Comparison of ENCODE assay signal across 16 cellular contexts in genomic region chr11:100753144-100753543, GRCh38.
DNase-seq lines count a peak whose midpoint lies in the region; ATAC-seq and TF ChIP-seq lines count a peak whose summit lies in the region.
"Had no signal": no experiment of that assay in that cellular context is flagged by ENCODE, and none has a peak within 500 bp of the region (broad histone marks: within the 10 kb centered on the region; RNA-seq: fewer than 3 reads in every experiment).

No MANE protein-coding gene starts in this region.

- H3K36me3 ChIP-seq in HEK293 (ENCODE audit: control insufficient read depth in 2 of 2, insufficient read depth in 1 of 2, low read length in 2 of 2) (no peaks in the 10 kb centered on the region), PC-9 (ENCODE audit: low read depth) (no peaks in the 10 kb centered on the region), esophagus squamous epithelium (peaks cover 0 to 9% (median 0%) of the 10 kb centered on the region in 3 donors)
- H3K36me3 ChIP-seq: gastrocnemius medialis, MG63, Peyer's patch had no signal

- no TSS peak for BruUV-seq in PC-9 (replicated peaks; lab: Mats Ljungman, UMichigan)

- H3K79me2 ChIP-seq in PC-9 (ENCODE audit: low read depth) = no peaks in the 10 kb centered on the region

- peak overlapping the region; percentile 55 for H3K4me2 ChIP-seq in PC-9

- peaks cover 26% of the 10 kb centered on the region for H3F3A ChIP-seq in PC-9 (ENCODE audit: insufficient read depth, low read depth)

- WGBS in esophagus squamous epithelium, 2 donors = 20 to 23% methylated on average over 2 to 4 of the region's 4 CpGs

- H3K27me3 Mint-ChIP-seq in osteocyte (ENCODE audit: unreplicated experiment) = no peaks in the 10 kb centered on the region
- H3K27me3 Mint-ChIP-seq: effector memory CD8-positive, alpha-beta T cell had no signal

- H2AFZ ChIP-seq in PC-9 = no peak overlapping the region

- peaks cover 23% of the 10 kb centered on the region for H3K4me1 Mint-ChIP-seq in osteocyte (ENCODE audit: unreplicated experiment)
- H3K4me1 Mint-ChIP-seq: CD14-positive monocyte had no signal

- H3K4me3 ChIP-seq in HEK293 (ENCODE audit: low read depth, low read length) = no peak overlapping the region
- H3K4me3 ChIP-seq in PC-9 = no peak overlapping the region; the same call in 1 of the 2 replicates
- H3K4me3 ChIP-seq in esophagus squamous epithelium = no peak overlapping the region
- H3K4me3 ChIP-seq: gastrocnemius medialis, MG63, Peyer's patch had no signal

- peaks cover 9% of the 10 kb centered on the region for H3K36me3 Mint-ChIP-seq in osteocyte (ENCODE audit: unreplicated experiment)
- H3K36me3 Mint-ChIP-seq: CD14-positive monocyte, natural killer cell had no signal

- DNase-seq in PC-9 = peak; percentile 84 to 98
- no peak for DNase-seq in osteocyte (ENCODE audit: extremely low spot score, unreplicated experiment)
- DNase-seq in esophagus squamous epithelium (lab: John Stamatoyannopoulos, UW) = no peak
- no peak for DNase-seq in activated effector memory CD4-positive, alpha-beta T cell treated with anti-CD3 and anti-CD28 coated beads, Interleukin-2, amount 50 U/mL, for 16 hours
- DNase-seq in NCI-H2196 (lab: John Stamatoyannopoulos, UW; ENCODE audit: unreplicated experiment) = no peak
- DNase-seq: activated CD4-positive, alpha-beta T cell treated with anti-CD3 and anti-CD28 coated beads, Interleukin-2, amount 50 U/mL, for 4 hours; effector memory CD8-positive, alpha-beta T cell; gastrocnemius medialis; MG63; natural killer cell; NCI-H2227 treated with DMSO at 0.1 percent for 48 hours; Peyer's patch had no signal

- peaks cover 9% of the 10 kb centered on the region for H3K9me3 Mint-ChIP-seq in osteocyte (ENCODE audit: unreplicated experiment)

- intact Hi-C loops in PC-9 (cut with micrococcal nuclease; ENCODE audit: unreplicated experiment) (loop anchor here (1.0 to 2.0 kb wide), 4 partner anchors 14 to 174 kb away; no protein-coding TSS in a partner anchor), esophagus squamous epithelium (cut with DNase I) (no loop called here)

- H3K27me3 ChIP-seq in PC-9 (ENCODE audit: insufficient read depth, low read depth) (no peaks in the 10 kb centered on the region), esophagus squamous epithelium (no peaks in the 10 kb centered on the region)
- H3K27me3 ChIP-seq: gastrocnemius medialis, MG63, Peyer's patch had no signal

- H3K4me3 Mint-ChIP-seq in osteocyte (ENCODE audit: unreplicated experiment) = no peak overlapping the region
- H3K4me3 Mint-ChIP-seq: CD14-positive monocyte; effector memory CD8-positive, alpha-beta T cell; natural killer cell had no signal

- H3K27ac ChIP-seq in HEK293 (ENCODE audit: extremely low read depth, low read depth, low read length) (no peak overlapping the region), PC-9 (peak overlapping the region; percentile 76), esophagus squamous epithelium (no peak overlapping the region)
- H3K27ac ChIP-seq: gastrocnemius medialis, Peyer's patch had no signal

- POLR2A ChIA-PET in HEK293 (lab: Yijun Ruan, JAX) = interaction anchor here (0.7 kb wide), 1 partner anchor 97 kb away, joined by 3 read pairs; no protein-coding TSS in a partner anchor
- POLR2A ChIA-PET in PC-9 (lab: Charles Lee; ENCODE audit: unreplicated experiment) = interaction anchor here (0.5 to 1.0 kb wide), 7 partner anchors 18 to 98 kb away, joined by 3 to 13 read pairs (median 6); no protein-coding TSS in a partner anchor

- no peak for TF ChIP-seq CTCF in HEK293 (tag by site-specific recombination; IDR thresholded peaks at IDR 0.05)
- TF ChIP-seq CTCF in PC-9 (conservative IDR thresholded peaks at IDR 0.05) = peak; percentile 13; the same call in 1 of the 2 replicates
- TF ChIP-seq CTCF in osteocyte (IDR thresholded peaks at IDR 0.05) = no peak
- TF ChIP-seq CTCF in esophagus squamous epithelium (IDR thresholded peaks at IDR 0.05) = no peak

- H3K27ac Mint-ChIP-seq in osteocyte (ENCODE audit: unreplicated experiment) = peak overlapping the region; percentile 25
- H3K27ac Mint-ChIP-seq: CD14-positive monocyte; effector memory CD8-positive, alpha-beta T cell; natural killer cell had no signal

- no peaks in the 10 kb centered on the region for H3K9me2 ChIP-seq in PC-9 (ENCODE audit: insufficient read depth)

- peak; percentile 72 for ATAC-seq in esophagus mucosa
- ATAC-seq in GM19452 (IDR thresholded peaks at IDR 0.05; ENCODE audit: unreplicated experiment) = no peak
- ATAC-seq: effector memory CD8-positive, alpha-beta T cell; gastrocnemius medialis; natural killer cell had no signal

- H4K20me1 ChIP-seq in PC-9 (ENCODE audit: insufficient read depth) = no peaks in the 10 kb centered on the region

- H3K4me1 ChIP-seq in HEK293 (ENCODE audit: control insufficient read depth, insufficient read depth, low read length) (no peaks in the 10 kb centered on the region), PC-9 (replicated peaks; ENCODE audit: insufficient read depth) (peaks cover 33% of the 10 kb centered on the region), esophagus squamous epithelium (peaks cover 0 to 23% (median 0%) of the 10 kb centered on the region in 3 donors)
- H3K4me1 ChIP-seq: Peyer's patch had no signal

- TF ChIP-seq POLR2A in esophagus squamous epithelium (IDR thresholded peaks at IDR 0.05) = no peak

- CTCF ChIA-PET in HEK293 (lab: Yijun Ruan, JAX) = interaction anchor here (0.6 to 1.7 kb wide), 3 partner anchors 35 to 173 kb away, joined by 3 to 6 read pairs (median 4); no protein-coding TSS in a partner anchor
- CTCF ChIA-PET in PC-9 (lab: Charles Lee) = interaction anchor here (1.0 to 1.7 kb wide), 4 partner anchors 23 to 102 kb away, joined by 3 to 5 read pairs (median 4); no protein-coding TSS in a partner anchor

- no peaks in the 10 kb centered on the region for H3K9me3 ChIP-seq in HEK293 (ENCODE audit: control insufficient read depth, insufficient read depth, low read depth, low read length)
- H3K9me3 ChIP-seq in PC-9 (ENCODE audit: insufficient read depth, low read depth) = peaks cover 9% of the 10 kb centered on the region
- H3K9me3 ChIP-seq in esophagus squamous epithelium = peaks cover 0 to 17% (median 15%) of the 10 kb centered on the region in 3 donors
- H3K9me3 ChIP-seq: gastrocnemius medialis, MG63 had no signal

TF ChIP-seq in HEK293, 187 proteins besides CTCF, POLR2A, EP300 and RAD21:
- peak; percentile 39; the same call in 1 of the 2 replicates for TF ChIP-seq ZNF335 (tag by site-specific recombination; conservative IDR thresholded peaks at IDR 0.05)
- no peak for TF ChIP-seq ZBTB26 (tag by site-specific recombination; optimal IDR thresholded peaks at IDR 0.05)
- TF ChIP-seq ZNF670 (tag by site-specific recombination; IDR thresholded peaks at IDR 0.05; ENCODE audit: low read depth) = no peak
- no peak for TF ChIP-seq ZNF785 (tag by site-specific recombination; IDR thresholded peaks at IDR 0.05)
- TF ChIP-seq ZNF645 (tag by site-specific recombination; IDR thresholded peaks at IDR 0.05) = no peak

Comparison
In these comparisons a context has a peak if more than half of its experiments do, and no peak if none do; other contexts are left out.
1. DNase-seq: peak in PC-9 (2 of 2); none in osteocyte (single experiment), esophagus squamous epithelium (single experiment), activated effector memory CD4-positive, alpha-beta T cell treated with anti-CD3 and anti-CD28 coated beads, Interleukin-2, amount 50 U/mL, for 16 hours (single experiment) and NCI-H2196 (single experiment).